ENCODE assay signal across 1 cellular context in the genomic region with DNA sequence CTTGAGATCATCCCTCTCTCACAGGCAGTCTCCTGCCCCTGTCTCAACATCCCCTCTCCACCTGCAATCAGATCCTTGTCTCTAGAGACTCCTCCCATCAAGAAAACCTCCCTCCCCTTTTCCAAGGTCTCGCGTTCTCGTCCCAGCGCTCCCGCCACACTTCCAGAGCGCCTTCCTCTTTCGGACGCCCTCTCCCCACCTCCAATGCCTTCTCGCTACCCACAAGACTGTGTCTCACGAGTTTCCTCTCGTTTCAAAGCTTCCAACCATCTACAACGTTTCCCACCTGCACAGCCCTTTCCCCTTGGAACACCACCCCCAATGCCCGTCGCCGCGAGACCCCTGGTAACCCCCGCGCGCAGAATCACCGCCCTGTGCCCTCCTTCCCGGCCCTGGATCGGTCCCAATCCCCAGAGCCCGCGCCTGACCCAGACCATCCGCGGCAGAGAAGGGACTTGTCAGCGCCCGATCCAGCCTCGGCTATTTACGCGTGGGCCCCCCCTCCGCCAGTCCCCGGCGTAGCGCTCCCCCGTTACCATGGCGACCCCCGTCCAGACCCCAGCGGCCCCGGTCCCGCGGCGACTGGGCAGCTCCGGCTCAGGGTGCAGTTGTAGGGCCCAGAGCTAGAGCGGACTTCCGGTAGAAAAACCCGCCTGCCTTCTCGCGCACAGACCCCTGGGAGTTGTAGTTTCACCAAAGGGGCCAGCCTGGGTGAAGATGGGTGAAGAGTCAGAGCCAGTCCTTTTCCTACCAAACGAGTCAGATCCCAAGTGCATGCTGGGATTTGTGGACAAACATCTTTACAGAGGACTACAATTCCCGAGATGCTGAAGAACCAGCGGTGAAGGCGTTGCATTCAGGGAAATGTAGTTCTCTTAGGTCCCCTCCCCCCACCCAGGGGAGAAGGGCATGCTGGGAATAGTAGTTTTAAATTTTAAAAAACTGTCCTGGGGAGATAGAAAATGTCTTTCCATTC.
TF ChIP-seq lines count a peak whose summit lies in the region.

A gene (minus strand): TSS at position 619 of the 976 bp plus-strand sequence. CDS start 80 bp downstream, at position 539.

TF ChIP-seq in K562, 482 proteins besides CTCF, POLR2A, EP300 and RAD21 (continued from another document and continues in another):
- TF ChIP-seq NCOR1 (IDR thresholded peaks at IDR 0.05) (no peak), ZSCAN29 (IDR thresholded peaks at IDR 0.05) (no peak), XRCC3 (IDR thresholded peaks at IDR 0.05) (no peak), FOXP1 (CRISPR knock-in tag; IDR thresholded peaks at IDR 0.05) (no peak), SIN3A (IDR thresholded peaks at IDR 0.05; ENCODE audit: borderline replicate concordance in 2 of 2, control insufficient read depth in 1 of 2, low read depth in 2 of 2, low read length in 2 of 2) (peak; percentile 79 to 87; a peak in 3 of 4 replicates), CREB1 (IDR thresholded peaks at IDR 0.05) (peak; percentile 65), CREB1 (CRISPR knock-in tag; IDR thresholded peaks at IDR 0.05) (no peak; the same call in none of the 2 replicates), CBX3 (IDR thresholded peaks at IDR 0.05; ENCODE audit: borderline replicate concordance in 1 of 2, low read length in 2 of 2) (0 out of 3 replicates have a peak, but pooled peaks of 1 of the 2 experiments have one; percentile 53), MEIS2 (IDR thresholded peaks at IDR 0.05; ENCODE audit: partially characterized antibody) (no peak), HDAC8 (tag; IDR thresholded peaks at IDR 0.05) (no peak), ZNF354B (CRISPR knock-in tag; IDR thresholded peaks at IDR 0.05) (no peak), ARID2 (IDR thresholded peaks at IDR 0.05) (no peak), PYGO2 (tag; IDR thresholded peaks at IDR 0.05) (peak; percentile 65; the same call in 1 of the 2 replicates), KDM2B (CRISPR knock-in tag; IDR thresholded peaks at IDR 0.05) (no peak), RBM15 (IDR thresholded peaks at IDR 0.05; ENCODE audit: insufficient read depth, low read length) (no peak), MCM7 (IDR thresholded peaks at IDR 0.05) (no peak), ZNF436 (CRISPR knock-in tag; IDR thresholded peaks at IDR 0.05) (no peak), RBM22 (IDR thresholded peaks at IDR 0.05; ENCODE audit: low read depth, low read length, poor library complexity, severe bottlenecking) (peak; percentile 68), MYC (IDR thresholded peaks at IDR 0.05; ENCODE audit: low read depth, low read length) (no peak; the same call in 1 of the 2 replicates), MYC (CRISPR knock-in tag; IDR thresholded peaks at IDR 0.05; ENCODE audit: borderline replicate concordance, low read depth) (0 out of 2 replicates have a peak, but pooled peaks have one; percentile 45), ZNF778 (CRISPR knock-in tag; IDR thresholded peaks at IDR 0.05) (no peak), ZNF584 (CRISPR knock-in tag; IDR thresholded peaks at IDR 0.05; ENCODE audit: low read depth) (peak; percentile 98), JUNB (CRISPR knock-in tag; conservative IDR thresholded peaks at IDR 0.05) (no peak), ZNF239 (CRISPR knock-in tag; IDR thresholded peaks at IDR 0.05) (peak; percentile 70), NR3C1 (CRISPR knock-in tag; IDR thresholded peaks at IDR 0.05) (no peak), ZFP30 (CRISPR knock-in tag; IDR thresholded peaks at IDR 0.05; ENCODE audit: borderline replicate concordance) (no peak), RBBP5 (IDR thresholded peaks at IDR 0.05; ENCODE audit: borderline replicate concordance, insufficient read depth, low read length, poor library complexity, severe bottlenecking) (peak; percentile 70), TCF7 (IDR thresholded peaks at IDR 0.05; ENCODE audit: borderline replicate concordance) (no peak), NR4A1 (CRISPR knock-in tag; IDR thresholded peaks at IDR 0.05) (no peak), NR4A1 (tag; IDR thresholded peaks at IDR 0.05) (0 out of 2 replicates have a peak, but pooled peaks have one; percentile 69), POLR2G (IDR thresholded peaks at IDR 0.05; ENCODE audit: low read depth, low read length) (peak; percentile 94), KAT8 (IDR thresholded peaks at IDR 0.05; ENCODE audit: low read depth) (no peak), TEAD1 (CRISPR knock-in tag; IDR thresholded peaks at IDR 0.05) (peak in 1 of 2 experiments; percentile 70; a peak in 2 of 4 replicates), MTA1 (IDR thresholded peaks at IDR 0.05; ENCODE audit: borderline replicate concordance) (peak; percentile 6; the same call in 1 of the 2 replicates), NCOA4 (IDR thresholded peaks at IDR 0.05; ENCODE audit: partially characterized antibody) (no peak), MAFK (IDR thresholded peaks at IDR 0.05; ENCODE audit: low read length) (no peak)
- TF ChIP-seq, protein P1, sequence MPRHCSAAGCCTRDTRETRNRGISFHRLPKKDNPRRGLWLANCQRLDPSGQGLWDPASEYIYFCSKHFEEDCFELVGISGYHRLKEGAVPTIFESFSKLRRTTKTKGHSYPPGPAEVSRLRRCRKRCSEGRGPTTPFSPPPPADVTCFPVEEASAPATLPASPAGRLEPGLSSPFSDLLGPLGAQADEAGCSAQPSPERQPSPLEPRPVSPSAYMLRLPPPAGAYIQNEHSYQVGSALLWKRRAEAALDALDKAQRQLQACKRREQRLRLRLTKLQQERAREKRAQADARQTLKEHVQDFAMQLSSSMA (CRISPR knock-in tag; IDR thresholded peaks at IDR 0.05) = no peak
- TF ChIP-seq, protein P2, sequence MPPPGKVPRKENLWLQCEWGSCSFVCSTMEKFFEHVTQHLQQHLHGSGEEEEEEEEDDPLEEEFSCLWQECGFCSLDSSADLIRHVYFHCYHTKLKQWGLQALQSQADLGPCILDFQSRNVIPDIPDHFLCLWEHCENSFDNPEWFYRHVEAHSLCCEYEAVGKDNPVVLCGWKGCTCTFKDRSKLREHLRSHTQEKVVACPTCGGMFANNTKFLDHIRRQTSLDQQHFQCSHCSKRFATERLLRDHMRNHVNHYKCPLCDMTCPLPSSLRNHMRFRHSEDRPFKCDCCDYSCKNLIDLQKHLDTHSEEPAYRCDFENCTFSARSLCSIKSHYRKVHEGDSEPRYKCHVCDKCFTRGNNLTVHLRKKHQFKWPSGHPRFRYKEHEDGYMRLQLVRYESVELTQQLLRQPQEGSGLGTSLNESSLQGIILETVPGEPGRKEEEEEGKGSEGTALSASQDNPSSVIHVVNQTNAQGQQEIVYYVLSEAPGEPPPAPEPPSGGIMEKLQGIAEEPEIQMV (tag; conservative IDR thresholded peaks at IDR 0.05; ENCODE audit: low read depth) = no peak; the same call in 1 of the 2 replicates
- TF ChIP-seq, protein P3, sequence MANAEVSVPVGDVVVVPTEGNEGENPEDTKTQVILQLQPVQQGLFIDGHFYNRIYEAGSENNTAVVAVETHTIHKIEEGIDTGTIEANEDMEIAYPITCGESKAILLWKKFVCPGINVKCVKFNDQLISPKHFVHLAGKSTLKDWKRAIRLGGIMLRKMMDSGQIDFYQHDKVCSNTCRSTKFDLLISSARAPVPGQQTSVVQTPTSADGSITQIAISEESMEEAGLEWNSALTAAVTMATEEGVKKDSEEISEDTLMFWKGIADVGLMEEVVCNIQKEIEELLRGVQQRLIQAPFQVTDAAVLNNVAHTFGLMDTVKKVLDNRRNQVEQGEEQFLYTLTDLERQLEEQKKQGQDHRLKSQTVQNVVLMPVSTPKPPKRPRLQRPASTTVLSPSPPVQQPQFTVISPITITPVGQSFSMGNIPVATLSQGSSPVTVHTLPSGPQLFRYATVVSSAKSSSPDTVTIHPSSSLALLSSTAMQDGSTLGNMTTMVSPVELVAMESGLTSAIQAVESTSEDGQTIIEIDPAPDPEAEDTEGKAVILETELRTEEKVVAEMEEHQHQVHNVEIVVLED (CRISPR knock-in tag; IDR thresholded peaks at IDR 0.05) = peak; percentile 53; the same call in 1 of the 2 replicates
- TF ChIP-seq, protein P4, sequence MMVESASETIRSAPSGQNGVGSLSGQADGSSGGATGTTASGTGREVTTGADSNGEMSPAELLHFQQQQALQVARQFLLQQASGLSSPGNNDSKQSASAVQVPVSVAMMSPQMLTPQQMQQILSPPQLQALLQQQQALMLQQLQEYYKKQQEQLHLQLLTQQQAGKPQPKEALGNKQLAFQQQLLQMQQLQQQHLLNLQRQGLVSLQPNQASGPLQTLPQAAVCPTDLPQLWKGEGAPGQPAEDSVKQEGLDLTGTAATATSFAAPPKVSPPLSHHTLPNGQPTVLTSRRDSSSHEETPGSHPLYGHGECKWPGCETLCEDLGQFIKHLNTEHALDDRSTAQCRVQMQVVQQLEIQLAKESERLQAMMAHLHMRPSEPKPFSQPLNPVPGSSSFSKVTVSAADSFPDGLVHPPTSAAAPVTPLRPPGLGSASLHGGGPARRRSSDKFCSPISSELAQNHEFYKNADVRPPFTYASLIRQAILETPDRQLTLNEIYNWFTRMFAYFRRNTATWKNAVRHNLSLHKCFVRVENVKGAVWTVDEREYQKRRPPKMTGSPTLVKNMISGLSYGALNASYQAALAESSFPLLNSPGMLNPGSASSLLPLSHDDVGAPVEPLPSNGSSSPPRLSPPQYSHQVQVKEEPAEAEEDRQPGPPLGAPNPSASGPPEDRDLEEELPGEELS (CRISPR knock-in tag; IDR thresholded peaks at IDR 0.05; ENCODE audit: borderline replicate concordance) = 0 out of 2 replicates have a peak, but pooled peaks have one; percentile 57
- TF ChIP-seq, protein P5, sequence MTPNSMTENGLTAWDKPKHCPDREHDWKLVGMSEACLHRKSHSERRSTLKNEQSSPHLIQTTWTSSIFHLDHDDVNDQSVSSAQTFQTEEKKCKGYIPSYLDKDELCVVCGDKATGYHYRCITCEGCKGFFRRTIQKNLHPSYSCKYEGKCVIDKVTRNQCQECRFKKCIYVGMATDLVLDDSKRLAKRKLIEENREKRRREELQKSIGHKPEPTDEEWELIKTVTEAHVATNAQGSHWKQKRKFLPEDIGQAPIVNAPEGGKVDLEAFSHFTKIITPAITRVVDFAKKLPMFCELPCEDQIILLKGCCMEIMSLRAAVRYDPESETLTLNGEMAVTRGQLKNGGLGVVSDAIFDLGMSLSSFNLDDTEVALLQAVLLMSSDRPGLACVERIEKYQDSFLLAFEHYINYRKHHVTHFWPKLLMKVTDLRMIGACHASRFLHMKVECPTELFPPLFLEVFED (CRISPR knock-in tag; conservative IDR thresholded peaks at IDR 0.05) = no peak; the same call in 1 of the 2 replicates
- TF ChIP-seq, protein P6, sequence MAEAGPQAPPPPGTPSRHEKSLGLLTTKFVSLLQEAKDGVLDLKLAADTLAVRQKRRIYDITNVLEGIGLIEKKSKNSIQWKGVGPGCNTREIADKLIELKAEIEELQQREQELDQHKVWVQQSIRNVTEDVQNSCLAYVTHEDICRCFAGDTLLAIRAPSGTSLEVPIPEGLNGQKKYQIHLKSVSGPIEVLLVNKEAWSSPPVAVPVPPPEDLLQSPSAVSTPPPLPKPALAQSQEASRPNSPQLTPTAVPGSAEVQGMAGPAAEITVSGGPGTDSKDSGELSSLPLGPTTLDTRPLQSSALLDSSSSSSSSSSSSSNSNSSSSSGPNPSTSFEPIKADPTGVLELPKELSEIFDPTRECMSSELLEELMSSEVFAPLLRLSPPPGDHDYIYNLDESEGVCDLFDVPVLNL (CRISPR knock-in tag; IDR thresholded peaks at IDR 0.05; ENCODE audit: low read depth) = no peak
- TF ChIP-seq, protein P7, sequence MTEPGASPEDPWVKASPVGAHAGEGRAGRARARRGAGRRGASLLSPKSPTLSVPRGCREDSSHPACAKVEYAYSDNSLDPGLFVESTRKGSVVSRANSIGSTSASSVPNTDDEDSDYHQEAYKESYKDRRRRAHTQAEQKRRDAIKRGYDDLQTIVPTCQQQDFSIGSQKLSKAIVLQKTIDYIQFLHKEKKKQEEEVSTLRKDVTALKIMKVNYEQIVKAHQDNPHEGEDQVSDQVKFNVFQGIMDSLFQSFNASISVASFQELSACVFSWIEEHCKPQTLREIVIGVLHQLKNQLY (CRISPR knock-in tag; conservative IDR thresholded peaks at IDR 0.05) = no peak
- TF ChIP-seq, protein P8, sequence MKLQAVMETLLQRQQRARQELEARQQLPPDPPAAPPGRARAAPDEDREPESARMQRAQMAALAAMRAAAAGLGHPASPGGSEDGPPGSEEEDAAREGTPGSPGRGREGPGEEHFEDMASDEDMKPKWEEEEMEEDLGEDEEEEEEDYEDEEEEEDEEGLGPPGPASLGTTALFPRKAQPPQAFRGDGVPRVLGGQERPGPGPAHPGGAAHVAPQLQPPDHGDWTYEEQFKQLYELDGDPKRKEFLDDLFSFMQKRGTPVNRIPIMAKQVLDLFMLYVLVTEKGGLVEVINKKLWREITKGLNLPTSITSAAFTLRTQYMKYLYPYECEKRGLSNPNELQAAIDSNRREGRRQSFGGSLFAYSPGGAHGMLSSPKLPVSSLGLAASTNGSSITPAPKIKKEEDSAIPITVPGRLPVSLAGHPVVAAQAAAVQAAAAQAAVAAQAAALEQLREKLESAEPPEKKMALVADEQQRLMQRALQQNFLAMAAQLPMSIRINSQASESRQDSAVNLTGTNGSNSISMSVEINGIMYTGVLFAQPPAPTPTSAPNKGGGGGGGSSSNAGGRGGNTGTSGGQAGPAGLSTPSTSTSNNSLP (IDR thresholded peaks at IDR 0.05; ENCODE audit: borderline replicate concordance, low read depth, low read length) = no peak
- TF ChIP-seq, protein P9, sequence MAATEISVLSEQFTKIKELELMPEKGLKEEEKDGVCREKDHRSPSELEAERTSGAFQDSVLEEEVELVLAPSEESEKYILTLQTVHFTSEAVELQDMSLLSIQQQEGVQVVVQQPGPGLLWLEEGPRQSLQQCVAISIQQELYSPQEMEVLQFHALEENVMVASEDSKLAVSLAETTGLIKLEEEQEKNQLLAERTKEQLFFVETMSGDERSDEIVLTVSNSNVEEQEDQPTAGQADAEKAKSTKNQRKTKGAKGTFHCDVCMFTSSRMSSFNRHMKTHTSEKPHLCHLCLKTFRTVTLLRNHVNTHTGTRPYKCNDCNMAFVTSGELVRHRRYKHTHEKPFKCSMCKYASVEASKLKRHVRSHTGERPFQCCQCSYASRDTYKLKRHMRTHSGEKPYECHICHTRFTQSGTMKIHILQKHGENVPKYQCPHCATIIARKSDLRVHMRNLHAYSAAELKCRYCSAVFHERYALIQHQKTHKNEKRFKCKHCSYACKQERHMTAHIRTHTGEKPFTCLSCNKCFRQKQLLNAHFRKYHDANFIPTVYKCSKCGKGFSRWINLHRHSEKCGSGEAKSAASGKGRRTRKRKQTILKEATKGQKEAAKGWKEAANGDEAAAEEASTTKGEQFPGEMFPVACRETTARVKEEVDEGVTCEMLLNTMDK (IDR thresholded peaks at IDR 0.05; ENCODE audit: borderline replicate concordance, insufficient read depth, low read depth, low read length, poor library complexity, severe bottlenecking) = no peak
- TF ChIP-seq, protein P10, sequence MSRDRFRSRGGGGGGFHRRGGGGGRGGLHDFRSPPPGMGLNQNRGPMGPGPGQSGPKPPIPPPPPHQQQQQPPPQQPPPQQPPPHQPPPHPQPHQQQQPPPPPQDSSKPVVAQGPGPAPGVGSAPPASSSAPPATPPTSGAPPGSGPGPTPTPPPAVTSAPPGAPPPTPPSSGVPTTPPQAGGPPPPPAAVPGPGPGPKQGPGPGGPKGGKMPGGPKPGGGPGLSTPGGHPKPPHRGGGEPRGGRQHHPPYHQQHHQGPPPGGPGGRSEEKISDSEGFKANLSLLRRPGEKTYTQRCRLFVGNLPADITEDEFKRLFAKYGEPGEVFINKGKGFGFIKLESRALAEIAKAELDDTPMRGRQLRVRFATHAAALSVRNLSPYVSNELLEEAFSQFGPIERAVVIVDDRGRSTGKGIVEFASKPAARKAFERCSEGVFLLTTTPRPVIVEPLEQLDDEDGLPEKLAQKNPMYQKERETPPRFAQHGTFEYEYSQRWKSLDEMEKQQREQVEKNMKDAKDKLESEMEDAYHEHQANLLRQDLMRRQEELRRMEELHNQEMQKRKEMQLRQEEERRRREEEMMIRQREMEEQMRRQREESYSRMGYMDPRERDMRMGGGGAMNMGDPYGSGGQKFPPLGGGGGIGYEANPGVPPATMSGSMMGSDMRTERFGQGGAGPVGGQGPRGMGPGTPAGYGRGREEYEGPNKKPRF (IDR thresholded peaks at IDR 0.05; ENCODE audit: low read depth, low read length) = no peak
